20 cellular contexts compared by ENCODE assay signal in the genomic region with DNA sequence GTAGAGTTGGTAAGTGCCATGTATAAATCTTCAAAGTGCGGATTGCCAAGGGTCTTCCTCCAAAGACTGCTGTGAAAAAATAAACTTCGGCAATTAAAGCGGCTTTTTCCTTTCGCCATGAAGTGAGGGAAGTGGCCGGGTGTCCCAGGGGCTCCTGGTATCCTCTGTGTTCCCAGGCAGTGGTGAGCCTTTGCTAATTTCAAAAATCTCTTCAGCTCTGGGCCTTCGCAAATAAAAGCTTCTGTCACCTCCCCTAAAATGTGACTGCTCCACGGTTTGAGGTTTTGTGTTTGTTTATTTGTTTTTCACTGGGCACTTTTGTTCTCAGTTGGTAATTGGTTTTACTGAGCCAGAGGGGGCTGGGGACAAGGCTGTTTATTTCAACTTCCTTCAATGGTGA.
A peak's percentile ranks its signal among the peaks of the same experiment; 100 is the strongest.
DNase-seq lines count a peak whose midpoint lies in the region; ATAC-seq, FAIRE-seq and TF ChIP-seq lines count a peak whose summit lies in the region.
"Had no signal": no experiment of that assay in that cellular context is flagged by ENCODE, and none has a peak within 500 bp of the region (broad histone marks: within the 10 kb centered on the region; RNA-seq: fewer than 3 reads in every experiment).

No MANE protein-coding gene starts in this region.

- peaks cover 0 to 13% of the 10 kb centered on the region in 2 experiments; a peak in 3 of 5 replicates for H3K27me3 ChIP-seq in HepG2 (ENCODE audit: control insufficient read depth in 1 of 2, insufficient read depth in 2 of 2, low read length in 2 of 2)

- H3K4me2 ChIP-seq in HepG2 (ENCODE audit: low read depth, low read length): no peak overlapping the region
- H3K4me2 ChIP-seq: SK-N-SH had no signal

- whole genome bisulfite sequencing in HepG2 (ENCODE audit: low lambda C conversion rate): 16% methylated on average over 7 of the region's 7 CpGs

- no peaks in the 10 kb centered on the region for H3K36me3 ChIP-seq in HepG2 (replicated peaks in 1 of 2; ENCODE audit: control insufficient read depth in 1 of 2, insufficient read depth in 2 of 2, low read length in 2 of 2)

- DNase-seq in H4 (ENCODE audit: low spot score) (peak; percentile 15), medulla oblongata (ENCODE audit: extremely low spot score) (peak; percentile 20), HepG2 (ENCODE audit: low spot score) (no peak), COLO668 (lab: John Stamatoyannopoulos, UW; ENCODE audit: unreplicated experiment) (no peak)
- DNase-seq in activated T-cell treated with anti-CD3 and anti-CD28 coated beads, Interleukin-2, amount 50 U/mL, for 48 hours: no peak
- DNase-seq: AML-193, DND-41, GDM1, NCI-H1105 treated with DMSO at 0.1 percent for 48 hours, NCI-H1694, NCI-H2081 treated with DMSO at 0.1 percent for 48 hours, NCI-H510A, PC-3, RPMI8226, SHP77 treated with DMSO at 0.1 percent for 48 hours, SK-N-SH had no signal

- H3K79me2 ChIP-seq in HepG2 (ENCODE audit: insufficient read depth, low read length): no peaks in the 10 kb centered on the region

- H3K27me3 Mint-ChIP-seq in brain: no peaks in the 10 kb centered on the region

- peak overlapping the region in 2 of 5 experiments; percentile 18 to 52 for H3K27ac Mint-ChIP-seq in brain
- H3K27ac Mint-ChIP-seq: CD14-positive monocyte had no signal

- in situ Hi-C loops in HepG2 (cut with HindIII; ENCODE audit: extremely low pct_ligation_motif_present, low pct_unique_long_range_greater_than_20kb): no loop called here

- no peak for TF ChIP-seq EP300 in HepG2 (IDR thresholded peaks at IDR 0.05; ENCODE audit: low read depth in 2 of 2, low read length in 2 of 2)
- no peak for TF ChIP-seq EP300 in HepG2 (CRISPR knock-in tag; IDR thresholded peaks at IDR 0.05; ENCODE audit: borderline replicate concordance)

- TF ChIP-seq CTCF in brain (conservative IDR thresholded peaks at IDR 0.05) (no peak), HepG2 (CRISPR knock-in tag; IDR thresholded peaks at IDR 0.05) (no peak)

- H4K20me1 ChIP-seq in HepG2 (ENCODE audit: insufficient read depth, low read length): no peaks in the 10 kb centered on the region

- no peak for FAIRE-seq in HepG2 (lab: Jason Lieb, UNC)
- FAIRE-seq: K562 had no signal

- H3K9ac ChIP-seq in HepG2 (ENCODE audit: insufficient read depth, low read depth, low read length): no peak overlapping the region
- H3K9ac ChIP-seq: SK-N-SH had no signal

- POLR2A ChIA-PET in HepG2 (lab: Yijun Ruan, JAX): no interaction called here

- intact Hi-C loops in HepG2 (cut with micrococcal nuclease; ENCODE audit: unreplicated experiment): no loop called here

- no peak overlapping the region for H3K27ac ChIP-seq in HepG2 (ENCODE audit: extremely low read length, insufficient read depth, low read length)

- peaks cover 0 to 5% (median 0%) of the 10 kb centered on the region in 5 experiments for H3K9me3 Mint-ChIP-seq in brain

- no peak overlapping the region for H3K4me3 ChIP-seq in HepG2 (replicated peaks in 1 of 3; ENCODE audit: insufficient read depth in 1 of 3, low read depth in 2 of 3, low read length in 3 of 3)
- H3K4me3 ChIP-seq: K562 had no signal

- TF ChIP-seq RAD21 in HepG2 (CRISPR knock-in tag; IDR thresholded peaks at IDR 0.05): no peak

- BruUV-seq in HepG2 (replicated peaks; lab: Mats Ljungman, UMichigan): no TSS peak

- H3K4me3 Mint-ChIP-seq in brain: peak overlapping the region in 3 of 5 experiments; percentile 27 to 68 (median 51)
- H3K4me3 Mint-ChIP-seq: CD14-positive monocyte had no signal

- H3K4me1 Mint-ChIP-seq in brain: peaks cover 30% of the 10 kb centered on the region
- H3K4me1 Mint-ChIP-seq: CD14-positive monocyte had no signal

- no peak overlapping the region for H2AFZ ChIP-seq in HepG2 (ENCODE audit: low read length)

- no peaks in the 10 kb centered on the region for H3K36me3 Mint-ChIP-seq in brain
- H3K36me3 Mint-ChIP-seq: CD14-positive monocyte had no signal

- CTCF ChIA-PET in HepG2 (lab: Yijun Ruan, JAX; ENCODE audit: low intra/inter-chr PET ratio, low total read pairs): no interaction called here

- no peaks in the 10 kb centered on the region for H3K9me3 ChIP-seq in HepG2 (ENCODE audit: low read length)
- H3K9me3 ChIP-seq: SK-N-SH had no signal

- TF ChIP-seq POLR2A in HepG2 (IDR thresholded peaks at IDR 0.05; ENCODE audit: insufficient read depth in 1 of 2, low read depth in 2 of 2, low read length in 2 of 2): no peak

- ATAC-seq in GM18498 (IDR thresholded peaks at IDR 0.05; ENCODE audit: unreplicated experiment) (no peak), HepG2 (no peak)
- ATAC-seq: K562, PC-3 had no signal

- no peaks in the 10 kb centered on the region for H3K4me1 ChIP-seq in HepG2 (ENCODE audit: insufficient read depth, low read length)

TF ChIP-seq in HepG2, 621 proteins besides CTCF, POLR2A, EP300 and RAD21:
- TF ChIP-seq TEAD2 (CRISPR knock-in tag; IDR thresholded peaks at IDR 0.05) (no peak), KAT2B (IDR thresholded peaks at IDR 0.05; ENCODE audit: borderline replicate concordance, low read depth, low read length) (no peak), ZNF382 (CRISPR knock-in tag; IDR thresholded peaks at IDR 0.05; ENCODE audit: borderline replicate concordance) (no peak), YEATS4 (CRISPR knock-in tag; IDR thresholded peaks at IDR 0.05; ENCODE audit: borderline replicate concordance) (no peak), ZNF496 (CRISPR knock-in tag; IDR thresholded peaks at IDR 0.05; ENCODE audit: insufficient replicate concordance) (no peak), ZNF780A (CRISPR knock-in tag; IDR thresholded peaks at IDR 0.05) (no peak)
- TF ChIP-seq, protein P1, sequence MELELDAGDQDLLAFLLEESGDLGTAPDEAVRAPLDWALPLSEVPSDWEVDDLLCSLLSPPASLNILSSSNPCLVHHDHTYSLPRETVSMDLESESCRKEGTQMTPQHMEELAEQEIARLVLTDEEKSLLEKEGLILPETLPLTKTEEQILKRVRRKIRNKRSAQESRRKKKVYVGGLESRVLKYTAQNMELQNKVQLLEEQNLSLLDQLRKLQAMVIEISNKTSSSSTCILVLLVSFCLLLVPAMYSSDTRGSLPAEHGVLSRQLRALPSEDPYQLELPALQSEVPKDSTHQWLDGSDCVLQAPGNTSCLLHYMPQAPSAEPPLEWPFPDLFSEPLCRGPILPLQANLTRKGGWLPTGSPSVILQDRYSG (CRISPR knock-in tag; IDR thresholded peaks at IDR 0.05): no peak
- TF ChIP-seq, protein P2, sequence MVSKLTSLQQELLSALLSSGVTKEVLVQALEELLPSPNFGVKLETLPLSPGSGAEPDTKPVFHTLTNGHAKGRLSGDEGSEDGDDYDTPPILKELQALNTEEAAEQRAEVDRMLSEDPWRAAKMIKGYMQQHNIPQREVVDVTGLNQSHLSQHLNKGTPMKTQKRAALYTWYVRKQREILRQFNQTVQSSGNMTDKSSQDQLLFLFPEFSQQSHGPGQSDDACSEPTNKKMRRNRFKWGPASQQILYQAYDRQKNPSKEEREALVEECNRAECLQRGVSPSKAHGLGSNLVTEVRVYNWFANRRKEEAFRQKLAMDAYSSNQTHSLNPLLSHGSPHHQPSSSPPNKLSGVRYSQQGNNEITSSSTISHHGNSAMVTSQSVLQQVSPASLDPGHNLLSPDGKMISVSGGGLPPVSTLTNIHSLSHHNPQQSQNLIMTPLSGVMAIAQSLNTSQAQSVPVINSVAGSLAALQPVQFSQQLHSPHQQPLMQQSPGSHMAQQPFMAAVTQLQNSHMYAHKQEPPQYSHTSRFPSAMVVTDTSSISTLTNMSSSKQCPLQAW (CRISPR knock-in tag; IDR thresholded peaks at IDR 0.05): no peak

Comparison
In these comparisons a context has a peak if more than half of its experiments do, and no peak if none do; other contexts are left out.
1. DNase-seq: peak in H4 (single experiment) and medulla oblongata (single experiment); none in HepG2 (single experiment), COLO668 (single experiment) and activated T-cell treated with anti-CD3 and anti-CD28 coated beads, Interleukin-2, amount 50 U/mL, for 48 hours (0 of 2).